12 cellular contexts compared by ENCODE assay signal in the genomic region with DNA sequence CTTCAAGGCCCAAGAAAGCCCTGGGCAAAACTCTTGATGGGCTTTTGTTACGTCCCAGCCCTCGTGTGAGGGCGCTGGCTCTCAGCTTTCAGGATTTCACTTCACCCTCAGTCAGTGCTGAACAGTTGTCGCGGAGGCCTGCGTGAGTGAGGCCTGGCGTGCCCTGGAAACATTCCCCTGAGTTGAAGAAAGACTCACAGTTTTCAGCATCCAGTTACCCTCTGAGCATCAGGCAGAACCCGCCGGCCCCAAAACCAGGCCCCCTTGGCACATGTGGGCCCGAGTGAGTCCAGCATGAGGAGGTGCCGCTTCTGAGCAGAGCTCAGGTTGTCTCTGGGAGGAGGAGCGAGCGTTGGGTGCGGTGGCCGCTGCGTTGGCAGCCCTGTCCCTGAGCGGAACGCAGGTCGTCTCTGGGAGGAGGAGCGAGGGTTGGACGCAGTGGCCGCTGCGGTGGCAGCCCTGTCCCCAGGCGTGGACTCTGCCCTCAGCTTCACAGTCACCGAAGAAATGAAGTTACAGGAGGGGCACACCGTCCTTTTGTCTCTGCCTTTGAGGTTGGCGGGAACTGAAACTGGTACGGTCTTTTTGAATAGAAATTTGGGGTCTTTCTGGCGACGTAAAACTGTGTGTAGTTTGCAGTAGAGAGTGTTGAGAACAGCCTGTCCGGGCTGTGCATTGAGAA. TPM values are rescaled to one million over a fixed set of nuclear protein-coding genes. Genes with fewer than 3 reads are reported as not detected.
DNase-seq lines count a peak whose midpoint lies in the region; ATAC-seq and TF ChIP-seq lines count a peak whose summit lies in the region.
"Had no signal": no experiment of that assay in that cellular context is flagged by ENCODE, and none has a peak within 500 bp of the region (broad histone marks: within the 10 kb centered on the region; RNA-seq: fewer than 3 reads in every experiment).

A gene with protein sequence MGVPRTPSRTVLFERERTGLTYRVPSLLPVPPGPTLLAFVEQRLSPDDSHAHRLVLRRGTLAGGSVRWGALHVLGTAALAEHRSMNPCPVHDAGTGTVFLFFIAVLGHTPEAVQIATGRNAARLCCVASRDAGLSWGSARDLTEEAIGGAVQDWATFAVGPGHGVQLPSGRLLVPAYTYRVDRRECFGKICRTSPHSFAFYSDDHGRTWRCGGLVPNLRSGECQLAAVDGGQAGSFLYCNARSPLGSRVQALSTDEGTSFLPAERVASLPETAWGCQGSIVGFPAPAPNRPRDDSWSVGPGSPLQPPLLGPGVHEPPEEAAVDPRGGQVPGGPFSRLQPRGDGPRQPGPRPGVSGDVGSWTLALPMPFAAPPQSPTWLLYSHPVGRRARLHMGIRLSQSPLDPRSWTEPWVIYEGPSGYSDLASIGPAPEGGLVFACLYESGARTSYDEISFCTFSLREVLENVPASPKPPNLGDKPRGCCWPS (plus strand): TSS at position 493 of the 682 bp plus-strand sequence. CDS start 5,292 bp downstream, outside the sequence.

- peaks cover 0 to 44% (median 24%) of the 10 kb centered on the region in 12 donors for H3K4me1 ChIP-seq in heart left ventricle
- peaks cover 24 to 36% of the 10 kb centered on the region in 2 donors for H3K4me1 ChIP-seq in mucosa of rectum (ENCODE audit: control insufficient read depth in 2 of 2, insufficient read depth in 2 of 2, low read length in 2 of 2)
- H3K4me1 ChIP-seq in body of pancreas = peaks cover 10% of the 10 kb centered on the region

- H3K4me1 Mint-ChIP-seq in stimulated activated naive CD8-positive, alpha-beta T cell treated with anti-CD3 and anti-CD28 coated beads, Interleukin-15, amount 100 ng/mL, for 72 hours = peaks cover 41% of the 10 kb centered on the region
- peaks cover 10% of the 10 kb centered on the region for H3K4me1 Mint-ChIP-seq in stimulated activated memory B cell treated with anti-CD40 and anti-IgM and Interleukin-4, amounts not matched to agents 10 μg/mL and 1 μg/mL and 100 μg/mL, for 72 hours

- TF ChIP-seq POLR2A in heart left ventricle (IDR thresholded peaks at IDR 0.05) (no peak), body of pancreas (IDR thresholded peaks at IDR 0.05) (no peak)

- H3K36me3 Mint-ChIP-seq in stimulated activated memory B cell treated with anti-CD40 and anti-IgM and Interleukin-4, amounts not matched to agents 10 μg/mL and 1 μg/mL and 100 μg/mL, for 72 hours = no peaks in the 10 kb centered on the region

- no peak within 1 kb of the TSS for H3K4me3 Mint-ChIP-seq in stimulated activated naive CD8-positive, alpha-beta T cell treated with anti-CD3 and anti-CD28 coated beads, Interleukin-15, amount 100 ng/mL, for 72 hours
- no peak within 1 kb of the TSS for H3K4me3 Mint-ChIP-seq in stimulated activated memory B cell treated with anti-CD40 and anti-IgM and Interleukin-4, amounts not matched to agents 10 μg/mL and 1 μg/mL and 100 μg/mL, for 72 hours

- peak within 1 kb of the TSS; percentile 70 to 92 for H3K9ac ChIP-seq in mucosa of rectum (ENCODE audit: low read depth in 1 of 2, low read length in 2 of 2)

- H3K27me3 ChIP-seq in heart left ventricle = peaks cover 0 to 11% (median 0%) of the 10 kb centered on the region in 9 donors
- H3K27me3 ChIP-seq in mucosa of rectum (ENCODE audit: control insufficient read depth in 2 of 2, insufficient read depth in 2 of 2, low read length in 2 of 2) = peaks cover 3 to 5% of the 10 kb centered on the region in 2 donors
- H3K27me3 ChIP-seq in body of pancreas = peaks cover 0 to 8% of the 10 kb centered on the region in 2 donors

- peak within 1 kb of the TSS in 7 of 12 donors; percentile 11 to 91 (median 82) for H3K27ac ChIP-seq in heart left ventricle
- peak within 1 kb of the TSS; percentile 89 to 93 for H3K27ac ChIP-seq in mucosa of rectum (ENCODE audit: low read depth in 2 of 2, low read length in 2 of 2)
- H3K27ac ChIP-seq in body of pancreas = no peak within 1 kb of the TSS
- H3K27ac ChIP-seq: neutrophil had no signal

- H3K9me3 Mint-ChIP-seq in stimulated activated naive CD8-positive, alpha-beta T cell treated with anti-CD3 and anti-CD28 coated beads, Interleukin-15, amount 100 ng/mL, for 72 hours = no peaks in the 10 kb centered on the region
- no peaks in the 10 kb centered on the region for H3K9me3 Mint-ChIP-seq in stimulated activated memory B cell treated with anti-CD40 and anti-IgM and Interleukin-4, amounts not matched to agents 10 μg/mL and 1 μg/mL and 100 μg/mL, for 72 hours

- no peak within 1 kb of the TSS for H3K27ac Mint-ChIP-seq in stimulated activated naive CD8-positive, alpha-beta T cell treated with anti-CD3 and anti-CD28 coated beads, Interleukin-15, amount 100 ng/mL, for 72 hours
- H3K27ac Mint-ChIP-seq in stimulated activated memory B cell treated with anti-CD40 and anti-IgM and Interleukin-4, amounts not matched to agents 10 μg/mL and 1 μg/mL and 100 μg/mL, for 72 hours = no peak within 1 kb of the TSS

- H3K9me3 ChIP-seq in heart left ventricle (no peaks in the 10 kb centered on the region), mucosa of rectum (ENCODE audit: control insufficient read depth in 2 of 2, low read length in 2 of 2) (no peaks in the 10 kb centered on the region), body of pancreas (no peaks in the 10 kb centered on the region)
- H3K9me3 ChIP-seq: neutrophil had no signal

- intact Hi-C loops in heart left ventricle (cut with DNase I) (no loop called here), body of pancreas (cut with DNase I) (no loop called here)

- H3K36me3 ChIP-seq in heart left ventricle (no peaks in the 10 kb centered on the region), mucosa of rectum (ENCODE audit: control insufficient read depth in 2 of 2, insufficient read depth in 2 of 2, low read length in 2 of 2) (peaks cover 0 to 3% of the 10 kb centered on the region in 2 donors), body of pancreas (replicated peaks in 1 of 2; ENCODE audit: insufficient read depth in 1 of 2, low read depth in 2 of 2) (no peaks in the 10 kb centered on the region)
- H3K36me3 ChIP-seq: neutrophil had no signal

- 87 to 90% (median 88%) methylated on average over 28 to 31 of the region's 31 CpGs for WGBS in heart left ventricle, 4 donors
- 81% methylated on average over 30 to 31 of the region's 31 CpGs for WGBS in body of pancreas, 2 donors

- H3K4me3 ChIP-seq in heart left ventricle = no peak within 1 kb of the TSS
- H3K4me3 ChIP-seq in mucosa of rectum (ENCODE audit: low read length in 2 of 2) = peak within 1 kb of the TSS; percentile 74 to 87
- H3K4me3 ChIP-seq in body of pancreas = no peak within 1 kb of the TSS

- DNase-seq in stimulated activated naive CD8-positive, alpha-beta T cell treated with anti-CD3 and anti-CD28 coated beads, Interleukin-15, Interleukin-2, amounts not matched to agents 100 U/mL and 50 U/mL, for 24 hours = peak; percentile 4
- DNase-seq in stimulated activated naive CD8-positive, alpha-beta T cell treated with anti-CD3 and anti-CD28 coated beads, Interleukin-15, amount 100 ng/mL, for 72 hours = no peak
- DNase-seq in heart left ventricle (peak in 2 of 5 donors; percentile 13 to 52), middle frontal gyrus (ENCODE audit: extremely low spot score, low spot score) (no peak), body of pancreas (no peak)
- DNase-seq: EL; NCI-H1694 treated with DMSO at 0.1 percent for 48 hours; stimulated activated CD4-positive, alpha-beta T cell treated with anti-CD3 and anti-CD28 coated beads, Interleukin-4, amount 100 ng/mL, for 1 hour had no signal

- peaks cover 35% of the 10 kb centered on the region for H3K27me3 Mint-ChIP-seq in stimulated activated naive CD8-positive, alpha-beta T cell treated with anti-CD3 and anti-CD28 coated beads, Interleukin-15, amount 100 ng/mL, for 72 hours
- H3K27me3 Mint-ChIP-seq in stimulated activated memory B cell treated with anti-CD40 and anti-IgM and Interleukin-4, amounts not matched to agents 10 μg/mL and 1 μg/mL and 100 μg/mL, for 72 hours = peaks cover 22% of the 10 kb centered on the region

- no peak for ATAC-seq in stimulated activated naive CD8-positive, alpha-beta T cell treated with anti-CD3 and anti-CD28 coated beads, Interleukin-15, Interleukin-2, amounts not matched to agents 100 U/mL and 50 U/mL, for 24 hours
- ATAC-seq in stimulated activated naive CD8-positive, alpha-beta T cell treated with anti-CD3 and anti-CD28 coated beads, Interleukin-15, amount 100 ng/mL, for 72 hours = no peak
- ATAC-seq in heart left ventricle (no peak), body of pancreas (no peak), HG03571 (IDR thresholded peaks at IDR 0.05; ENCODE audit: unreplicated experiment) (no peak)
- no peak for ATAC-seq in stimulated activated memory B cell treated with anti-CD40 and anti-IgM and Interleukin-4, amounts not matched to agents 10 μg/mL and 1 μg/mL and 100 μg/mL, for 72 hours

- TF ChIP-seq CTCF in heart left ventricle (IDR thresholded peaks at IDR 0.05) = no peak
- no peak for TF ChIP-seq CTCF in body of pancreas (IDR thresholded peaks at IDR 0.05)

RNA-seq across cellular contexts. Expression of the gene that starts here (rescaled TPM):
- total RNA-seq in heart left ventricle = 1 to 10 TPM in 1 of 9 donors, under 1 TPM in 4, not detected in 4; 0.21 to 1.4 (median 0.45) TPM
- polyA plus RNA-seq in heart left ventricle = under 1 TPM; 0.07 to 0.50 TPM
- not detected for total RNA-seq in body of pancreas

Comparison
In these comparisons a context has a peak if more than half of its experiments do, and no peak if none do; other contexts are left out.
1. H3K27ac ChIP-seq: peak in heart left ventricle (7 of 12) and mucosa of rectum (2 of 2); none in body of pancreas (0 of 4).
2. H3K4me3 ChIP-seq: peak in mucosa of rectum (2 of 2); none in heart left ventricle (0 of 12) and body of pancreas (0 of 2).